8 cellular contexts compared by ENCODE assay signal in genomic region chr16:5034167-5034523, GRCh38. TPM values are rescaled to one million over a fixed set of nuclear protein-coding genes. Genes with fewer than 3 reads are reported as not detected.
DNase-seq lines count a peak whose midpoint lies in the region; FAIRE-seq and TF ChIP-seq lines count a peak whose summit lies in the region.

No MANE protein-coding gene starts in this region.

- TF ChIP-seq POLR2A in esophagus muscularis mucosa (IDR thresholded peaks at IDR 0.05; ENCODE audit: low read depth) (no peak), GM12891 (IDR thresholded peaks at IDR 0.05; ENCODE audit: low read depth, low read length) (no peak)

- intact Hi-C loops in Calu3 (cut with micrococcal nuclease; ENCODE audit: unreplicated experiment) (no loop called here), esophagus muscularis mucosa (cut with DNase I) (no loop called here)

- peak overlapping the region; percentile 77 to 91 (median 88) for H3K4me3 ChIP-seq in esophagus muscularis mucosa

- CTCF ChIA-PET in Calu3 (lab: Charles Lee) (no interaction called here), RWPE1 (lab: Yijun Ruan, JAX) (interaction anchor here (0.6 to 1.2 kb wide), 3 partner anchors 9 to 39 kb away, joined by 3 to 6 read pairs (median 6); no protein-coding TSS in a partner anchor)

- H3K27ac Mint-ChIP-seq in Calu3 (ENCODE audit: unreplicated experiment) (peak overlapping the region; percentile 56), progenitor cell of endocrine pancreas (peak overlapping the region; percentile 95)

- FAIRE-seq in GM12891 (lab: Jason Lieb, UNC) = no peak

- peaks cover 16 to 26% (median 23%) of the 10 kb centered on the region in 4 donors for H3K4me1 ChIP-seq in esophagus muscularis mucosa

- H3K9me3 Mint-ChIP-seq in Calu3 (ENCODE audit: low read depth, unreplicated experiment) (no peaks in the 10 kb centered on the region), progenitor cell of endocrine pancreas (ENCODE audit: low read depth) (no peaks in the 10 kb centered on the region)

- TF ChIP-seq CTCF in Calu3 (IDR thresholded peaks at IDR 0.05; ENCODE audit: unreplicated experiment) (no peak), RWPE1 (conservative IDR thresholded peaks at IDR 0.05; ENCODE audit: low read depth) (no peak), esophagus muscularis mucosa (IDR thresholded peaks at IDR 0.05) (no peak), progenitor cell of endocrine pancreas (IDR thresholded peaks at IDR 0.05; ENCODE audit: unreplicated experiment) (no peak)

- POLR2A ChIA-PET in RWPE1 (lab: Yijun Ruan, JAX; ENCODE audit: low non-redundant PET) = interaction anchor here (0.6 kb wide), 1 partner anchor 192 kb away, joined by 3 read pairs; no protein-coding TSS in a partner anchor

- H3K27ac ChIP-seq in RWPE1 (peak overlapping the region; percentile 71), esophagus muscularis mucosa (replicated peaks in 1 of 4) (peak overlapping the region; percentile 59 to 74 (median 67))

- no peaks in the 10 kb centered on the region for H3K9me3 ChIP-seq in esophagus muscularis mucosa

- H3K27me3 Mint-ChIP-seq in Calu3 (ENCODE audit: unreplicated experiment) (peaks cover 44% of the 10 kb centered on the region), progenitor cell of endocrine pancreas (no peaks in the 10 kb centered on the region)

- TF ChIP-seq EP300 in esophagus muscularis mucosa (IDR thresholded peaks at IDR 0.05) = no peak

- H3K4me1 Mint-ChIP-seq in Calu3 (ENCODE audit: low read depth, unreplicated experiment) (peaks cover 25% of the 10 kb centered on the region), progenitor cell of endocrine pancreas (ENCODE audit: low read depth) (peaks cover 41% of the 10 kb centered on the region)

- no TSS peak for BruUV-seq in Calu3 (replicated peaks; lab: Mats Ljungman, UMichigan)

- no peaks in the 10 kb centered on the region for H3K27me3 ChIP-seq in esophagus muscularis mucosa

- peaks cover 21% of the 10 kb centered on the region for H3K36me3 Mint-ChIP-seq in Calu3 (ENCODE audit: insufficient read depth, unreplicated experiment)
- H3K36me3 Mint-ChIP-seq in progenitor cell of endocrine pancreas (ENCODE audit: insufficient read depth) = peaks cover under 1% of the 10 kb centered on the region

- DNase-seq in Calu3 = no peak
- DNase-seq in RWPE1 (ENCODE audit: low spot score) = no peak
- no peak for DNase-seq in esophagus muscularis mucosa (ENCODE audit: extremely low spot score)
- no peak for DNase-seq in progenitor cell of endocrine pancreas (ENCODE audit: low spot score, unreplicated experiment)
- DNase-seq in GM12891 (ENCODE audit: insufficient read length, low spot score) = no peak
- DNase-seq in T1000 (lab: John Stamatoyannopoulos, UW) = no peak
- no peak for DNase-seq in NCI-H524 treated with DMSO at 0.1 percent for 48 hours (lab: John Stamatoyannopoulos, UW)
- DNase-seq in NCI-H526 treated with DMSO at 0.1 percent for 48 hours (lab: John Stamatoyannopoulos, UW) = no peak

- peak overlapping the region; percentile 76 for H3K4me3 Mint-ChIP-seq in Calu3 (ENCODE audit: low read depth, unreplicated experiment)
- peak overlapping the region; percentile 85 for H3K4me3 Mint-ChIP-seq in progenitor cell of endocrine pancreas (ENCODE audit: low read depth)

- H3K36me3 ChIP-seq in esophagus muscularis mucosa = peaks cover 0 to 25% (median 8%) of the 10 kb centered on the region in 4 donors

- 10% methylated on average over 2 of the region's 2 CpGs for WGBS in esophagus muscularis mucosa

TF ChIP-seq in GM12891, 5 proteins besides CTCF, POLR2A, EP300 and RAD21:
- TF ChIP-seq TAF1 (IDR thresholded peaks at IDR 0.05; ENCODE audit: low read depth, low read length) = no peak
- no peak for TF ChIP-seq PAX5 (IDR thresholded peaks at IDR 0.05; ENCODE audit: insufficient read depth, low read length, severe bottlenecking)
- TF ChIP-seq POU2F2 (IDR thresholded peaks at IDR 0.05; ENCODE audit: low read depth, low read length) = no peak
- TF ChIP-seq SPI1 (IDR thresholded peaks at IDR 0.05; ENCODE audit: low read depth, low read length) = no peak
- no peak for TF ChIP-seq POLR2AphosphoS5 (IDR thresholded peaks at IDR 0.05; ENCODE audit: low read depth, low read length)

RNA-seq across cellular contexts. Expression of gene NAGPA, which starts 0.4 kb away (rescaled TPM):
- total RNA-seq in Calu3 (2022) = 15.8 and 16.1 TPM in 2 replicates
- total RNA-seq in esophagus muscularis mucosa = 10 to 100 TPM; 15.4 to 24.1 (median 21.1) TPM
- 28.4 and 29.2 TPM in 2 replicates for total RNA-seq in progenitor cell of endocrine pancreas
- polyA plus RNA-seq in GM12891 (2012; ENCODE audit: low read depth, missing spikeins) = 6.2 TPM

RNA-seq across cellular contexts. Expression of gene C16orf89, which starts 31.6 kb away (rescaled TPM):
- total RNA-seq in Calu3 (2022) = not detected in 2 replicates
- 1 to 10 TPM; 1.5 to 2.1 (median 1.9) TPM for total RNA-seq in esophagus muscularis mucosa
- total RNA-seq in progenitor cell of endocrine pancreas = not detected in 2 replicates
- polyA plus RNA-seq in GM12891 (2012; ENCODE audit: low read depth, missing spikeins) = not detected

RNA-seq across cellular contexts. Expression of gene ALG1, which starts 37.5 kb away (rescaled TPM):
- total RNA-seq in Calu3 (2022) = 38.3 and 41.6 TPM in 2 replicates
- total RNA-seq in esophagus muscularis mucosa = 10 to 100 TPM; 10.4 to 15.9 (median 12.2) TPM
- total RNA-seq in progenitor cell of endocrine pancreas = 28.4 and 30.8 TPM in 2 replicates
- polyA plus RNA-seq in GM12891 (2012; ENCODE audit: low read depth, missing spikeins) = 12.4 TPM
